1 cellular context compared by ENCODE assay signal in the genomic region with DNA sequence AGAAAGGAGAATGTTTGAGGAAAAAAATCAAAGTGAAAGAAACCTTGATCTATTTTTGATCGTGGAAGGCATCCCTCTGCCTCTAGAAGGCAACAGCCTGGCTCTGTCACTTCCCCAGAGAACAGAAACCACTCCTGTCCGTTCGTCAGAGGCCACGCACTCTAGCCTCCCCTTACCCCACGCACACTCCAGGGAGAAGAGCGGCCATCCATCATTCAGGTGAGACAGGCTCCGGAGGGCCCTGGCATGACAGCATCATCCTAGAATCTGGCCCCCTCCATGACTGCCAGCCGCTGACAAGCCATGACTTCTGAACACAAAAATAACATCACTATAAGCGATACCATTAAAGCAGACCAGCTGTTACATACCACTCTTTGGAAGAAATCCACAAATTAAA.
TF ChIP-seq lines count a peak whose summit lies in the region.

No MANE protein-coding gene starts in this region.

TF ChIP-seq in GM23338, 12 proteins besides CTCF, POLR2A, EP300 and RAD21 (continued from another document):
- TF ChIP-seq, protein P1, sequence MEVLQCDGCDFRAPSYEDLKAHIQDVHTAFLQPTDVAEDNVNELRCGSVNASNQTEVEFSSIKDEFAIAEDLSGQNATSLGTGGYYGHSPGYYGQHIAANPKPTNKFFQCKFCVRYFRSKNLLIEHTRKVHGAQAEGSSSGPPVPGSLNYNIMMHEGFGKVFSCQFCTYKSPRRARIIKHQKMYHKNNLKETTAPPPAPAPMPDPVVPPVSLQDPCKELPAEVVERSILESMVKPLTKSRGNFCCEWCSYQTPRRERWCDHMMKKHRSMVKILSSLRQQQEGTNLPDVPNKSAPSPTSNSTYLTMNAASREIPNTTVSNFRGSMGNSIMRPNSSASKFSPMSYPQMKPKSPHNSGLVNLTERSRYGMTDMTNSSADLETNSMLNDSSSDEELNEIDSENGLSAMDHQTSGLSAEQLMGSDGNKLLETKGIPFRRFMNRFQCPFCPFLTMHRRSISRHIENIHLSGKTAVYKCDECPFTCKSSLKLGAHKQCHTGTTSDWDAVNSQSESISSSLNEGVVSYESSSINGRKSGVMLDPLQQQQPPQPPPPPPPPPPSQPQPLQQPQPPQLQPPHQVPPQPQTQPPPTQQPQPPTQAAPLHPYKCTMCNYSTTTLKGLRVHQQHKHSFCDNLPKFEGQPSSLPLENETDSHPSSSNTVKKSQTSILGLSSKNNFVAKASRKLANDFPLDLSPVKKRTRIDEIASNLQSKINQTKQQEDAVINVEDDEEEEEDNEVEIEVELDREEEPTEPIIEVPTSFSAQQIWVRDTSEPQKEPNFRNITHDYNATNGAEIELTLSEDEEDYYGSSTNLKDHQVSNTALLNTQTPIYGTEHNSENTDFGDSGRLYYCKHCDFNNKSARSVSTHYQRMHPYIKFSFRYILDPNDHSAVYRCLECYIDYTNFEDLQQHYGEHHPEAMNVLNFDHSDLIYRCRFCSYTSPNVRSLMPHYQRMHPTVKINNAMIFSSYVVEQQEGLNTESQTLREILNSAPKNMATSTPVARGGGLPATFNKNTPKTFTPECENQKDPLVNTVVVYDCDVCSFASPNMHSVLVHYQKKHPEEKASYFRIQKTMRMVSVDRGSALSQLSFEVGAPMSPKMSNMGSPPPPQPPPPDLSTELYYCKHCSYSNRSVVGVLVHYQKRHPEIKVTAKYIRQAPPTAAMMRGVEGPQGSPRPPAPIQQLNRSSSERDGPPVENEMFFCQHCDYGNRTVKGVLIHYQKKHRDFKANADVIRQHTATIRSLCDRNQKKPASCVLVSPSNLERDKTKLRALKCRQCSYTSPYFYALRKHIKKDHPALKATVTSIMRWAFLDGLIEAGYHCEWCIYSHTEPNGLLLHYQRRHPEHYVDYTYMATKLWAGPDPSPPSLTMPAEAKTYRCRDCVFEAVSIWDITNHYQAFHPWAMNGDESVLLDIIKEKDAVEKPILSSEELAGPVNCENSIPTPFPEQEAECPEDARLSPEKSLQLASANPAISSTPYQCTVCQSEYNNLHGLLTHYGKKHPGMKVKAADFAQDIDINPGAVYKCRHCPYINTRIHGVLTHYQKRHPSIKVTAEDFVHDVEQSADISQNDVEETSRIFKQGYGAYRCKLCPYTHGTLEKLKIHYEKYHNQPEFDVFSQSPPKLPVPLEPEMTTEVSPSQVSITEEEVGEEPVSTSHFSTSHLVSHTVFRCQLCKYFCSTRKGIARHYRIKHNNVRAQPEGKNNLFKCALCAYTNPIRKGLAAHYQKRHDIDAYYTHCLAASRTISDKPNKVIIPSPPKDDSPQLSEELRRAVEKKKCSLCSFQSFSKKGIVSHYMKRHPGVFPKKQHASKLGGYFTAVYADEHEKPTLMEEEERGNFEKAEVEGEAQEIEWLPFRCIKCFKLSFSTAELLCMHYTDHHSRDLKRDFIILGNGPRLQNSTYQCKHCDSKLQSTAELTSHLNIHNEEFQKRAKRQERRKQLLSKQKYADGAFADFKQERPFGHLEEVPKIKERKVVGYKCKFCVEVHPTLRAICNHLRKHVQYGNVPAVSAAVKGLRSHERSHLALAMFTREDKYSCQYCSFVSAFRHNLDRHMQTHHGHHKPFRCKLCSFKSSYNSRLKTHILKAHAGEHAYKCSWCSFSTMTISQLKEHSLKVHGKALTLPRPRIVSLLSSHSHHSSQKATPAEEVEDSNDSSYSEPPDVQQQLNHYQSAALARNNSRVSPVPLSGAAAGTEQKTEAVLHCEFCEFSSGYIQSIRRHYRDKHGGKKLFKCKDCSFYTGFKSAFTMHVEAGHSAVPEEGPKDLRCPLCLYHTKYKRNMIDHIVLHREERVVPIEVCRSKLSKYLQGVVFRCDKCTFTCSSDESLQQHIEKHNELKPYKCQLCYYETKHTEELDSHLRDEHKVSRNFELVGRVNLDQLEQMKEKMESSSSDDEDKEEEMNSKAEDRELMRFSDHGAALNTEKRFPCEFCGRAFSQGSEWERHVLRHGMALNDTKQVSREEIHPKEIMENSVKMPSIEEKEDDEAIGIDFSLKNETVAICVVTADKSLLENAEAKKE (CRISPR knock-in tag; IDR thresholded peaks at IDR 0.05), result no peak
- TF ChIP-seq STAT1 (IDR thresholded peaks at IDR 0.05; ENCODE audit: unreplicated experiment) (no peak), NANOG (IDR thresholded peaks at IDR 0.05; ENCODE audit: borderline replicate concordance) (no peak), EZH2phosphoT487 (IDR thresholded peaks at IDR 0.05; ENCODE audit: unreplicated experiment) (no peak), JUNB (IDR thresholded peaks at IDR 0.05; ENCODE audit: unreplicated experiment) (no peak), POLR2AphosphoS5 (IDR thresholded peaks at IDR 0.05; ENCODE audit: low read depth) (no peak), CREB1 (CRISPR knock-in tag; IDR thresholded peaks at IDR 0.05; ENCODE audit: low read depth) (no peak), ZNF114 (CRISPR knock-in tag; IDR thresholded peaks at IDR 0.05) (no peak)
- TF ChIP-seq, protein P2, sequence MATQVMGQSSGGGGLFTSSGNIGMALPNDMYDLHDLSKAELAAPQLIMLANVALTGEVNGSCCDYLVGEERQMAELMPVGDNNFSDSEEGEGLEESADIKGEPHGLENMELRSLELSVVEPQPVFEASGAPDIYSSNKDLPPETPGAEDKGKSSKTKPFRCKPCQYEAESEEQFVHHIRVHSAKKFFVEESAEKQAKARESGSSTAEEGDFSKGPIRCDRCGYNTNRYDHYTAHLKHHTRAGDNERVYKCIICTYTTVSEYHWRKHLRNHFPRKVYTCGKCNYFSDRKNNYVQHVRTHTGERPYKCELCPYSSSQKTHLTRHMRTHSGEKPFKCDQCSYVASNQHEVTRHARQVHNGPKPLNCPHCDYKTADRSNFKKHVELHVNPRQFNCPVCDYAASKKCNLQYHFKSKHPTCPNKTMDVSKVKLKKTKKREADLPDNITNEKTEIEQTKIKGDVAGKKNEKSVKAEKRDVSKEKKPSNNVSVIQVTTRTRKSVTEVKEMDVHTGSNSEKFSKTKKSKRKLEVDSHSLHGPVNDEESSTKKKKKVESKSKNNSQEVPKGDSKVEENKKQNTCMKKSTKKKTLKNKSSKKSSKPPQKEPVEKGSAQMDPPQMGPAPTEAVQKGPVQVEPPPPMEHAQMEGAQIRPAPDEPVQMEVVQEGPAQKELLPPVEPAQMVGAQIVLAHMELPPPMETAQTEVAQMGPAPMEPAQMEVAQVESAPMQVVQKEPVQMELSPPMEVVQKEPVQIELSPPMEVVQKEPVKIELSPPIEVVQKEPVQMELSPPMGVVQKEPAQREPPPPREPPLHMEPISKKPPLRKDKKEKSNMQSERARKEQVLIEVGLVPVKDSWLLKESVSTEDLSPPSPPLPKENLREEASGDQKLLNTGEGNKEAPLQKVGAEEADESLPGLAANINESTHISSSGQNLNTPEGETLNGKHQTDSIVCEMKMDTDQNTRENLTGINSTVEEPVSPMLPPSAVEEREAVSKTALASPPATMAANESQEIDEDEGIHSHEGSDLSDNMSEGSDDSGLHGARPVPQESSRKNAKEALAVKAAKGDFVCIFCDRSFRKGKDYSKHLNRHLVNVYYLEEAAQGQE (IDR thresholded peaks at IDR 0.05; ENCODE audit: unreplicated experiment), result no peak
- TF ChIP-seq, protein P3, sequence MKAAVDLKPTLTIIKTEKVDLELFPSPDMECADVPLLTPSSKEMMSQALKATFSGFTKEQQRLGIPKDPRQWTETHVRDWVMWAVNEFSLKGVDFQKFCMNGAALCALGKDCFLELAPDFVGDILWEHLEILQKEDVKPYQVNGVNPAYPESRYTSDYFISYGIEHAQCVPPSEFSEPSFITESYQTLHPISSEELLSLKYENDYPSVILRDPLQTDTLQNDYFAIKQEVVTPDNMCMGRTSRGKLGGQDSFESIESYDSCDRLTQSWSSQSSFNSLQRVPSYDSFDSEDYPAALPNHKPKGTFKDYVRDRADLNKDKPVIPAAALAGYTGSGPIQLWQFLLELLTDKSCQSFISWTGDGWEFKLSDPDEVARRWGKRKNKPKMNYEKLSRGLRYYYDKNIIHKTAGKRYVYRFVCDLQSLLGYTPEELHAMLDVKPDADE (IDR thresholded peaks at IDR 0.05), result no peak
